Comparison of ENCODE assay signal across 1 cellular context in genomic region chr20:36050436-36051317, GRCh38.
A peak's percentile ranks its signal among the peaks of the same experiment; 100 is the strongest.
TF ChIP-seq lines count a peak whose summit lies in the region.

No MANE protein-coding gene starts in this region.

TF ChIP-seq in K562, 482 proteins besides CTCF, POLR2A, EP300 and RAD21 (continued from another document and continues in another):
- TF ChIP-seq REST (CRISPR knock-in tag; IDR thresholded peaks at IDR 0.05; ENCODE audit: low read depth) = peak; percentile 66; the same call in 1 of the 2 replicates
- TF ChIP-seq SRSF7 (optimal IDR thresholded peaks at IDR 0.05; ENCODE audit: low read depth, low read length) = no peak
- TF ChIP-seq POLR2B (IDR thresholded peaks at IDR 0.05; ENCODE audit: low read depth, partially characterized antibody) = peak; percentile 95
- TF ChIP-seq ZKSCAN1 (IDR thresholded peaks at IDR 0.05; ENCODE audit: low read depth, low read length) = no peak
- peak; percentile 46; the same call in 1 of the 2 replicates for TF ChIP-seq ZNF609 (CRISPR knock-in tag; IDR thresholded peaks at IDR 0.05; ENCODE audit: borderline replicate concordance)
- peak; percentile 65; the same call in 1 of the 2 replicates for TF ChIP-seq ZNF589 (CRISPR knock-in tag; IDR thresholded peaks at IDR 0.05; ENCODE audit: low read depth)
- TF ChIP-seq NCOA4 (IDR thresholded peaks at IDR 0.05; ENCODE audit: partially characterized antibody) = no peak
- no peak for TF ChIP-seq RREB1 (CRISPR knock-in tag; IDR thresholded peaks at IDR 0.05)
- no peak for TF ChIP-seq CBX8 (IDR thresholded peaks at IDR 0.05; ENCODE audit: borderline replicate concordance, extremely low read depth, low read depth, low read length, poor library complexity, severe bottlenecking)
- no peak for TF ChIP-seq SP2 (IDR thresholded peaks at IDR 0.05; ENCODE audit: extremely low read depth, low read depth, low read length, poor library complexity, severe bottlenecking)
- TF ChIP-seq ZNF707 (CRISPR knock-in tag; conservative IDR thresholded peaks at IDR 0.05) = no peak
- TF ChIP-seq ZBTB26 (CRISPR knock-in tag; IDR thresholded peaks at IDR 0.05) = no peak
- no peak for TF ChIP-seq CHD1 (IDR thresholded peaks at IDR 0.05; ENCODE audit: low read length)
- TF ChIP-seq MYNN (IDR thresholded peaks at IDR 0.05) = peak; percentile 63; the same call in 1 of the 2 replicates
- no peak for TF ChIP-seq MYNN (CRISPR knock-in tag; IDR thresholded peaks at IDR 0.05)
- no peak for TF ChIP-seq ELK3 (CRISPR knock-in tag; IDR thresholded peaks at IDR 0.05)
- TF ChIP-seq ZNF274 (IDR thresholded peaks at IDR 0.05; ENCODE audit: borderline replicate concordance, low read depth, low read length) = no peak
- TF ChIP-seq YBX1 (IDR thresholded peaks at IDR 0.05) = no peak
- peak in 1 of 2 experiments; percentile 62; a peak in 2 of 4 replicates for TF ChIP-seq TEAD1 (CRISPR knock-in tag; IDR thresholded peaks at IDR 0.05)
- no peak for TF ChIP-seq MLX (CRISPR knock-in tag; conservative IDR thresholded peaks at IDR 0.05)
- TF ChIP-seq ZBTB8A (IDR thresholded peaks at IDR 0.05; ENCODE audit: partially characterized antibody) = no peak
- TF ChIP-seq ID3 (CRISPR knock-in tag; IDR thresholded peaks at IDR 0.05) = no peak
- TF ChIP-seq ID3 (tag; IDR thresholded peaks at IDR 0.05) = peak; percentile 50; the same call in 1 of the 2 replicates
- TF ChIP-seq ARID3B (CRISPR knock-in tag; IDR thresholded peaks at IDR 0.05; ENCODE audit: borderline replicate concordance) = no peak
- peak; percentile 94 for TF ChIP-seq TAF9B (IDR thresholded peaks at IDR 0.05; ENCODE audit: partially characterized antibody)
- peak; percentile 52; the same call in 1 of the 2 replicates for TF ChIP-seq MITF (IDR thresholded peaks at IDR 0.05)
- no peak; the same call in 1 of the 2 replicates for TF ChIP-seq TGIF2 (CRISPR knock-in tag; IDR thresholded peaks at IDR 0.05)
- TF ChIP-seq DMBX1 (CRISPR knock-in tag; IDR thresholded peaks at IDR 0.05; ENCODE audit: borderline replicate concordance) = no peak
- no peak for TF ChIP-seq NR4A1 (CRISPR knock-in tag; IDR thresholded peaks at IDR 0.05)
- no peak for TF ChIP-seq NR4A1 (tag; IDR thresholded peaks at IDR 0.05)
- TF ChIP-seq SOX6 (IDR thresholded peaks at IDR 0.05) = peak; percentile 46
- TF ChIP-seq ZBTB1 (CRISPR knock-in tag; IDR thresholded peaks at IDR 0.05; ENCODE audit: borderline replicate concordance, low read depth) = 0 out of 2 replicates have a peak, but pooled peaks have one; percentile 26
- peak; percentile 84 for TF ChIP-seq NEUROD1 (IDR thresholded peaks at IDR 0.05; ENCODE audit: borderline replicate concordance, low read depth, low read length, partially characterized antibody)
- TF ChIP-seq BRD9 (IDR thresholded peaks at IDR 0.05; ENCODE audit: low read depth, partially characterized antibody) = no peak
- TF ChIP-seq SREBF1 (IDR thresholded peaks at IDR 0.05; ENCODE audit: borderline replicate concordance, low read depth, low read length) = no peak
- peak; percentile 69; the same call in 1 of the 2 replicates for TF ChIP-seq ZBTB7A (IDR thresholded peaks at IDR 0.05; ENCODE audit: borderline replicate concordance, control insufficient read depth, low read depth, low read length)
- peak; percentile 69; the same call in 1 of the 2 replicates for TF ChIP-seq DIDO1 (tag; IDR thresholded peaks at IDR 0.05; ENCODE audit: low read depth)
- TF ChIP-seq FOS (IDR thresholded peaks at IDR 0.05; ENCODE audit: extremely low read depth, insufficient read length) = no peak
- no peak for TF ChIP-seq DACH1 (IDR thresholded peaks at IDR 0.05; ENCODE audit: partially characterized antibody)
- no peak for TF ChIP-seq MTA2 (IDR thresholded peaks at IDR 0.05; ENCODE audit: low read depth)
- TF ChIP-seq MAFG (tag; conservative IDR thresholded peaks at IDR 0.05) = peak; percentile 84
